Comparison of ENCODE assay signal across 9 cellular contexts in genomic region chr13:57629391-57629804, GRCh38. TPM values are rescaled to one million over a fixed set of nuclear protein-coding genes. Genes with fewer than 3 reads are reported as not detected.
DNase-seq lines count a peak whose midpoint lies in the region; ATAC-seq and TF ChIP-seq lines count a peak whose summit lies in the region.
"Had no signal": no experiment of that assay in that cellular context is flagged by ENCODE, and none has a peak within 500 bp of the region (broad histone marks: within the 10 kb centered on the region; RNA-seq: fewer than 3 reads in every experiment).

No MANE protein-coding gene starts in this region.

- in situ Hi-C loops in brain microvascular endothelial cell (cut with HindIII; ENCODE audit: low pct_ligation_motif_present, low sequenced_read_pairs) = no loop called here

- intact Hi-C loops in right lobe of liver (cut with DNase I) = no loop called here

- WGBS in right lobe of liver (ENCODE audit: insufficient coverage, low coverage, low lambda C conversion rate, missing lambda C conversion rate) = under 1% methylated on average over 29 of the region's 29 CpGs

- H3K36me3 ChIP-seq in brain microvascular endothelial cell (replicated peaks) (no peaks in the 10 kb centered on the region), right lobe of liver (no peaks in the 10 kb centered on the region), thoracic aorta (no peaks in the 10 kb centered on the region)

- TF ChIP-seq POLR2A in right lobe of liver (IDR thresholded peaks at IDR 0.05) = no peak

- peak overlapping the region; percentile 62 for H3K4me3 Mint-ChIP-seq in activated T-cell treated with anti-CD3 and anti-CD28 coated beads, Interleukin-2, amount 50 U/mL, for 24 hours

- no peaks in the 10 kb centered on the region for H3K9me3 ChIP-seq in right lobe of liver
- H3K9me3 ChIP-seq in thoracic aorta = no peaks in the 10 kb centered on the region

- peak; percentile 28 for DNase-seq in activated T-cell treated with anti-CD3 and anti-CD28 coated beads, Interleukin-2, amount 50 U/mL, for 24 hours
- DNase-seq in activated T-cell treated with anti-CD3 and anti-CD28 coated beads for 4 hours (no peak), brain microvascular endothelial cell (no peak), right lobe of liver (peak in 1 of 3 donors; percentile 20), thoracic aorta (ENCODE audit: low spot score) (no peak), SKM-1 (lab: John Stamatoyannopoulos, UW; ENCODE audit: unreplicated experiment) (no peak)

- peaks cover 2% of the 10 kb centered on the region for H3K9me3 Mint-ChIP-seq in activated T-cell treated with anti-CD3 and anti-CD28 coated beads, Interleukin-2, amount 50 U/mL, for 24 hours

- H3K36me3 Mint-ChIP-seq in activated T-cell treated with anti-CD3 and anti-CD28 coated beads, Interleukin-2, amount 50 U/mL, for 24 hours (ENCODE audit: low read depth) = peaks cover 9% of the 10 kb centered on the region

- TF ChIP-seq CTCF in brain microvascular endothelial cell (IDR thresholded peaks at IDR 0.05; ENCODE audit: low read depth, low read length, missing control alignments) = peak; percentile 13
- no peak for TF ChIP-seq CTCF in right lobe of liver (IDR thresholded peaks at IDR 0.05)
- no peak for TF ChIP-seq CTCF in thoracic aorta (IDR thresholded peaks at IDR 0.05)

- H3K27ac Mint-ChIP-seq in activated T-cell treated with anti-CD3 and anti-CD28 coated beads, Interleukin-2, amount 50 U/mL, for 24 hours = no peak overlapping the region

- ATAC-seq in right lobe of liver = peak in 1 of 4 donors; percentile 3
- ATAC-seq in thoracic aorta (ENCODE audit: insufficient number of reproducible peaks, low FRiP score, low read depth) = no peak
- ATAC-seq in HG02852 (IDR thresholded peaks at IDR 0.05; ENCODE audit: unreplicated experiment) = no peak
- ATAC-seq in GM19035 (IDR thresholded peaks at IDR 0.05; ENCODE audit: unreplicated experiment) = no peak

- peaks cover 0 to 30% (median under 1%) of the 10 kb centered on the region in 4 donors for H3K4me1 ChIP-seq in right lobe of liver
- peaks cover 14 to 29% of the 10 kb centered on the region in 2 donors for H3K4me1 ChIP-seq in thoracic aorta (ENCODE audit: control insufficient read depth in 1 of 2, low read depth in 2 of 2)

- peaks cover 49% of the 10 kb centered on the region for H3K4me1 Mint-ChIP-seq in activated T-cell treated with anti-CD3 and anti-CD28 coated beads, Interleukin-2, amount 50 U/mL, for 24 hours (ENCODE audit: low read depth)

- H3K27me3 ChIP-seq in brain microvascular endothelial cell (replicated peaks) (peaks cover 30% of the 10 kb centered on the region), right lobe of liver (peaks cover 0 to 36% of the 10 kb centered on the region in 2 donors), thoracic aorta (replicated peaks; ENCODE audit: insufficient read depth) (peaks cover 6% of the 10 kb centered on the region)

- H3K4me3 ChIP-seq in brain microvascular endothelial cell (ENCODE audit: low read depth, low read length) (peak overlapping the region; percentile 66), right lobe of liver (peak overlapping the region; percentile 6 to 42 (median 29)), thoracic aorta (peak overlapping the region; percentile 73)

- peaks cover 69% of the 10 kb centered on the region for H3K27me3 Mint-ChIP-seq in activated T-cell treated with anti-CD3 and anti-CD28 coated beads, Interleukin-2, amount 50 U/mL, for 24 hours

- H3K27ac ChIP-seq in brain microvascular endothelial cell = no peak overlapping the region
- H3K27ac ChIP-seq in right lobe of liver = no peak overlapping the region
- no peak overlapping the region for H3K27ac ChIP-seq in thoracic aorta
- H3K27ac ChIP-seq: epithelial cell of prostate had no signal

RNA-seq across cellular contexts. Expression of gene PCDH17, which starts 2.1 kb away (rescaled TPM):
- total RNA-seq in right lobe of liver (1 to 10 TPM in 4 of 6 experiments, under 1 TPM in 2; 0.64 to 6.1 (median 1.1) TPM), thoracic aorta (10 to 100 TPM in 1 of 2 donors, 1 to 10 TPM in 1; 4.1 to 12.3 TPM)
